Comparison of ENCODE assay signal across 13 cellular contexts in the genomic region with DNA sequence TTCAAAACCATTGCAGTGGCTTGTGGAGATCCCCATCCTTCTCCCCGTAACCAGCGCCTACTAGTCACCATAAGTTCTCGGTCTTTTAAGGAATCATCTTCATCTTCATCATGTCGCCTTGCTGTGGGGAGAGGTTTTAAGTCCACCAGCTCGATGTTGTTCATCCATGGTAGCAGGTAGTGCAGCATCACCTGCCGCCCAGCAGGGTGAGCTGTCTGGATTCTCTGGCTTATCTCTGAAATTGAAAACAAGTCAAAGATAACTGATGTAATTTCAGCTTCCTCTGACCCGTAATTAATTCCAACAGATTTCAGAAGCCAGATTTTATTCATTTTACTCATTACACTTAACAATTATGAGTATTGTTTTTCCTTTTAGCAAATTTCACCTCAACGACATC.
DNase-seq lines count a peak whose midpoint lies in the region; ATAC-seq and TF ChIP-seq lines count a peak whose summit lies in the region.
"Had no signal": no experiment of that assay in that cellular context is flagged by ENCODE, and none has a peak within 500 bp of the region (broad histone marks: within the 10 kb centered on the region; RNA-seq: fewer than 3 reads in every experiment).

No MANE protein-coding gene starts in this region.

- H4K20me1 ChIP-seq in Loucy (ENCODE audit: insufficient read depth, low read length, poor library complexity, severe bottlenecking), result no peaks in the 10 kb centered on the region
- H4K20me1 ChIP-seq: BLaER1 treated with 17β-estradiol and CSF1 and Interleukin-3, amounts not matched to agents 10 nM and 100 nM had no signal

- TF ChIP-seq CTCF in Loucy (conservative IDR thresholded peaks at IDR 0.05; ENCODE audit: low read length), result peak; percentile 44
- TF ChIP-seq CTCF in choroid plexus epithelial cell (conservative IDR thresholded peaks at IDR 0.05; ENCODE audit: low read depth, low read length), result peak; percentile 60

- H3K14ac ChIP-seq in trophoblast cell (ENCODE audit: low read length), result no peak overlapping the region

- H3K18ac ChIP-seq in trophoblast cell (ENCODE audit: low read length), result no peak overlapping the region

- no peaks in the 10 kb centered on the region for H3K79me1 ChIP-seq in trophoblast cell (ENCODE audit: low read length)

- H3K9me2 ChIP-seq in Loucy (replicated peaks; ENCODE audit: low read depth, low read length), result no peaks in the 10 kb centered on the region

- no peak overlapping the region for H4K91ac ChIP-seq in trophoblast cell (ENCODE audit: low read depth, low read length)

- no peak overlapping the region for H3K23ac ChIP-seq in trophoblast cell (ENCODE audit: low read length)

- no peaks in the 10 kb centered on the region for H3K79me2 ChIP-seq in Loucy (ENCODE audit: insufficient read depth, low read length)
- no peaks in the 10 kb centered on the region for H3K79me2 ChIP-seq in trophoblast cell (ENCODE audit: control insufficient read depth, insufficient read depth, low read length, poor library complexity)

- H3K4me3 ChIP-seq in Loucy (ENCODE audit: low read length, poor library complexity, severe bottlenecking), result no peak overlapping the region
- no peak overlapping the region for H3K4me3 ChIP-seq in choroid plexus epithelial cell (ENCODE audit: low read depth, low read length)
- no peak overlapping the region for H3K4me3 ChIP-seq in trophoblast cell (ENCODE audit: low read depth, low read length)
- H3K4me3 ChIP-seq: BLaER1 treated with 17β-estradiol and CSF1 and Interleukin-3, amounts not matched to agents 10 nM and 100 nM had no signal

- no peaks in the 10 kb centered on the region for H3K27me3 ChIP-seq in Loucy (ENCODE audit: insufficient read depth, low read length, poor library complexity, severe bottlenecking)
- no peaks in the 10 kb centered on the region for H3K27me3 ChIP-seq in trophoblast cell (ENCODE audit: insufficient read depth, low read length)
- H3K27me3 ChIP-seq: BLaER1 treated with 17β-estradiol and CSF1 and Interleukin-3, amounts not matched to agents 10 nM and 100 nM had no signal

- no peak for ATAC-seq in GM19035 (IDR thresholded peaks at IDR 0.05; ENCODE audit: unreplicated experiment)

- DNase-seq in activated CD4-positive, alpha-beta memory T cell treated with anti-CD3 and anti-CD28 coated beads for 36 hours, result peak; percentile 26
- no peak for DNase-seq in activated CD4-positive, alpha-beta memory T cell treated with anti-CD3 and anti-CD28 coated beads, Interleukin-2, amount 10 ng/mL, durations not matched to agents 7 days and 5 days
- peak; percentile 37 for DNase-seq in choroid plexus epithelial cell (ENCODE audit: low read depth)
- DNase-seq in trophoblast cell, result peak; percentile 30 to 66
- no peak for DNase-seq in stimulated activated CD8-positive, alpha-beta memory T cell treated with anti-CD3 and anti-CD28 coated beads, Interleukin-4, amount 100 ng/mL, for 48 hours
- no peak for DNase-seq in NCI-H446 treated with DMSO at 0.1 percent for 48 hours (lab: John Stamatoyannopoulos, UW)
- DNase-seq: activated gamma-delta T cell treated with Interleukin-2 at 50 U/mL for 16 hours; effector CD4-positive, alpha-beta T cell; NCI-H69; nucleus accumbens had no signal

- no peak overlapping the region for H3K27ac ChIP-seq in trophoblast cell (ENCODE audit: low read depth, low read length)
- H3K27ac ChIP-seq: BLaER1 treated with 17β-estradiol and CSF1 and Interleukin-3, amounts not matched to agents 10 nM and 100 nM had no signal

- no peaks in the 10 kb centered on the region for H3K9me3 Mint-ChIP-seq in activated CD4-positive, alpha-beta memory T cell treated with anti-CD3 and anti-CD28 coated beads for 36 hours
- H3K9me3 Mint-ChIP-seq in activated CD4-positive, alpha-beta memory T cell treated with anti-CD3 and anti-CD28 coated beads, Interleukin-2, amount 10 ng/mL, durations not matched to agents 7 days and 5 days, result peaks cover 3% of the 10 kb centered on the region

- no peak overlapping the region for H4K12ac ChIP-seq in trophoblast cell (ENCODE audit: low read depth, low read length)

- H3K27ac Mint-ChIP-seq in activated CD4-positive, alpha-beta memory T cell treated with anti-CD3 and anti-CD28 coated beads for 36 hours, result no peak overlapping the region
- no peak overlapping the region for H3K27ac Mint-ChIP-seq in activated CD4-positive, alpha-beta memory T cell treated with anti-CD3 and anti-CD28 coated beads, Interleukin-2, amount 10 ng/mL, durations not matched to agents 7 days and 5 days

- intact Hi-C loops in activated CD4-positive, alpha-beta memory T cell treated with anti-CD3 and anti-CD28 coated beads for 36 hours (cut with micrococcal nuclease), result loop anchor here (5.0 kb wide), 1 partner anchor 350 kb away; a partner anchor contains a TSS

- H2BK120ac ChIP-seq in trophoblast cell (ENCODE audit: insufficient read depth, low read length, poor library complexity), result no peak overlapping the region

- no peak overlapping the region for H4K8ac ChIP-seq in trophoblast cell (ENCODE audit: low read depth, low read length)

- POLR2A ChIA-PET in activated CD4-positive, alpha-beta memory T cell treated with anti-CD3 and anti-CD28 coated beads for 36 hours (lab: Charles Lee), result no interaction called here
- POLR2A ChIA-PET in activated CD4-positive, alpha-beta memory T cell treated with anti-CD3 and anti-CD28 coated beads, Interleukin-2, amount 10 ng/mL, durations not matched to agents 7 days and 5 days (lab: Charles Lee), result interaction anchor here (0.9 kb wide), 1 partner anchor 96 kb away, joined by 4 read pairs; no protein-coding TSS in a partner anchor

- no peak overlapping the region for H2BK12ac ChIP-seq in trophoblast cell (ENCODE audit: low read length)

- H3K4ac ChIP-seq in trophoblast cell (ENCODE audit: low read depth, low read length), result no peak overlapping the region

- peaks cover 4% of the 10 kb centered on the region for H3K4me1 Mint-ChIP-seq in activated CD4-positive, alpha-beta memory T cell treated with anti-CD3 and anti-CD28 coated beads for 36 hours (ENCODE audit: low read depth)
- peaks cover 4% of the 10 kb centered on the region for H3K4me1 Mint-ChIP-seq in activated CD4-positive, alpha-beta memory T cell treated with anti-CD3 and anti-CD28 coated beads, Interleukin-2, amount 10 ng/mL, durations not matched to agents 7 days and 5 days

- no peak overlapping the region for H2BK5ac ChIP-seq in trophoblast cell (ENCODE audit: low read depth, low read length, poor library complexity)

- H3K4me3 Mint-ChIP-seq in activated CD4-positive, alpha-beta memory T cell treated with anti-CD3 and anti-CD28 coated beads for 36 hours, result no peak overlapping the region
- H3K4me3 Mint-ChIP-seq in activated CD4-positive, alpha-beta memory T cell treated with anti-CD3 and anti-CD28 coated beads, Interleukin-2, amount 10 ng/mL, durations not matched to agents 7 days and 5 days, result no peak overlapping the region

- H3K9ac ChIP-seq in Loucy (ENCODE audit: low read depth, low read length, poor library complexity, severe bottlenecking) (no peak overlapping the region), trophoblast cell (ENCODE audit: low read length) (no peak overlapping the region)
- H3K9ac ChIP-seq: BLaER1 treated with 17β-estradiol and CSF1 and Interleukin-3, amounts not matched to agents 10 nM and 100 nM had no signal

- H3K9me3 ChIP-seq in Loucy (ENCODE audit: insufficient read depth, low read depth, low read length) (no peaks in the 10 kb centered on the region), trophoblast cell (ENCODE audit: insufficient read depth, low read depth, low read length) (no peaks in the 10 kb centered on the region)

- H3K36me3 ChIP-seq in Loucy (ENCODE audit: insufficient read depth, low read length) (peaks cover 65% of the 10 kb centered on the region), trophoblast cell (ENCODE audit: control insufficient read depth in 1 of 2, insufficient read depth in 2 of 2, low read length in 2 of 2) (peaks cover 15 to 16% of the 10 kb centered on the region in 2 experiments)

- peaks cover 51% of the 10 kb centered on the region for H3K36me3 Mint-ChIP-seq in activated CD4-positive, alpha-beta memory T cell treated with anti-CD3 and anti-CD28 coated beads for 36 hours
- H3K36me3 Mint-ChIP-seq in activated CD4-positive, alpha-beta memory T cell treated with anti-CD3 and anti-CD28 coated beads, Interleukin-2, amount 10 ng/mL, durations not matched to agents 7 days and 5 days (ENCODE audit: low read depth), result peaks cover 67% of the 10 kb centered on the region

- no peaks in the 10 kb centered on the region for H3K4me1 ChIP-seq in Loucy (ENCODE audit: insufficient read depth, low read length, poor library complexity, severe bottlenecking)
- H3K4me1 ChIP-seq in trophoblast cell (ENCODE audit: control insufficient read depth in 1 of 2, insufficient read depth in 2 of 2, low read length in 2 of 2), result no peaks in the 10 kb centered on the region
- H3K4me1 ChIP-seq: BLaER1 treated with 17β-estradiol and CSF1 and Interleukin-3, amounts not matched to agents 10 nM and 100 nM had no signal

- 100% methylated on average over 1 of the region's 8 CpGs for WGBS in trophoblast cell (ENCODE audit: extremely low coverage, insufficient coverage, insufficient read length)

- H3K4me2 ChIP-seq in Loucy (ENCODE audit: low read depth, low read length, poor library complexity, severe bottlenecking), result no peak overlapping the region
- no peak overlapping the region for H3K4me2 ChIP-seq in trophoblast cell (ENCODE audit: low read length)
- H3K4me2 ChIP-seq: BLaER1 treated with 17β-estradiol and CSF1 and Interleukin-3, amounts not matched to agents 10 nM and 100 nM had no signal

- H2AFZ ChIP-seq in Loucy (ENCODE audit: low read length) (no peak overlapping the region), trophoblast cell (ENCODE audit: insufficient read depth, low read length, poor library complexity) (no peak overlapping the region)

- no peaks in the 10 kb centered on the region for H3K27me3 Mint-ChIP-seq in activated CD4-positive, alpha-beta memory T cell treated with anti-CD3 and anti-CD28 coated beads for 36 hours
- no peaks in the 10 kb centered on the region for H3K27me3 Mint-ChIP-seq in activated CD4-positive, alpha-beta memory T cell treated with anti-CD3 and anti-CD28 coated beads, Interleukin-2, amount 10 ng/mL, durations not matched to agents 7 days and 5 days

- CTCF ChIA-PET in activated CD4-positive, alpha-beta memory T cell treated with anti-CD3 and anti-CD28 coated beads for 36 hours (lab: Charles Lee), result interaction anchor here (0.7 to 2.3 kb wide), 6 partner anchors 11 to 404 kb away, joined by 3 to 5 read pairs (median 3); no protein-coding TSS in a partner anchor
- CTCF ChIA-PET in activated CD4-positive, alpha-beta memory T cell treated with anti-CD3 and anti-CD28 coated beads, Interleukin-2, amount 10 ng/mL, durations not matched to agents 7 days and 5 days (lab: Charles Lee), result interaction anchor here (0.6 to 1.7 kb wide), 6 partner anchors 9 to 28 kb away, joined by 3 to 5 read pairs (median 3); no protein-coding TSS in a partner anchor

- H2AK5ac ChIP-seq in trophoblast cell (ENCODE audit: low read length), result no peak overlapping the region

- H3F3A ChIP-seq in Loucy (ENCODE audit: low read depth), result no peaks in the 10 kb centered on the region

Comparison
In these comparisons a context has a peak if more than half of its experiments do, and no peak if none do; other contexts are left out.
1. DNase-seq: peak in activated CD4-positive, alpha-beta memory T cell treated with anti-CD3 and anti-CD28 coated beads for 36 hours (single experiment), choroid plexus epithelial cell (single experiment) and trophoblast cell (2 of 2); none in activated CD4-positive, alpha-beta memory T cell treated with anti-CD3 and anti-CD28 coated beads, Interleukin-2, amount 10 ng/mL, durations not matched to agents 7 days and 5 days (single experiment), stimulated activated CD8-positive, alpha-beta memory T cell treated with anti-CD3 and anti-CD28 coated beads, Interleukin-4, amount 100 ng/mL, for 48 hours (single experiment) and NCI-H446 treated with DMSO at 0.1 percent for 48 hours (single experiment).